Comparison of ENCODE assay signal across 10 cellular contexts in the genomic region with DNA sequence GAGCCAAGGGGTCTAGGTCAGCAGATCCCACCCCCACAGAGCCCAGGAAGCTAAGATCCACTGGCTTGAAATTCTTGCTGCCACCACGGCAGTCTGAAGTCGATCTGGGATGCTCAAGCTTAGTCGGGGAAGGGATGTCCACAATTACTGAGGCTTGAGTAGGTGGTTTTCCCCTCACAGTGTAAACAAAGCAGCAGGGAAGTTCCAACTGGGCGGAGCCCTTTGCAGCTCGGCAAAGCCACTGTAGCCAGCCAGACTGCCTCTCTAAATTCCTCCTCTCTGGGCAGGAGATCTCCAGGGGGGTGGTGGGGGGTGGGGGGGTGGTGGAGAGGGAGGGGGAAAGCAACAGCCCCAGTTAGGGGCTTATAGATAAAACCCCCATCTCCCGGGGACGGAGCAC.
DNase-seq lines count a peak whose midpoint lies in the region; ATAC-seq lines count a peak whose summit lies in the region.
"Had no signal": no experiment of that assay in that cellular context is flagged by ENCODE, and none has a peak within 500 bp of the region (broad histone marks: within the 10 kb centered on the region; RNA-seq: fewer than 3 reads in every experiment).

No MANE protein-coding gene starts in this region.

- no peak overlapping the region for H3K4me3 Mint-ChIP-seq in stimulated activated naive CD8-positive, alpha-beta T cell treated with anti-CD3 and anti-CD28 coated beads, Interleukin-15, amount 100 ng/mL, for 72 hours
- H3K4me3 Mint-ChIP-seq: dendritic cell treated with granulocyte-macrophage colony-stimulating factor and Interleukin-4, amounts not matched to agents 40 ng/mL and 50 ng/mL, for 4 days had no signal

- ATAC-seq in GM18502 (IDR thresholded peaks at IDR 0.05; ENCODE audit: poor library complexity, unreplicated experiment) (peak; percentile 99), GM21717 (IDR thresholded peaks at IDR 0.05; ENCODE audit: unreplicated experiment) (peak; percentile 96), HG03520 (IDR thresholded peaks at IDR 0.05; ENCODE audit: unreplicated experiment) (peak; percentile 92)
- ATAC-seq in stimulated activated naive CD8-positive, alpha-beta T cell treated with anti-CD3 and anti-CD28 coated beads, Interleukin-15, amount 100 ng/mL, for 72 hours = no peak

- no peaks in the 10 kb centered on the region for H3K27me3 Mint-ChIP-seq in stimulated activated naive CD8-positive, alpha-beta T cell treated with anti-CD3 and anti-CD28 coated beads, Interleukin-15, amount 100 ng/mL, for 72 hours
- H3K27me3 Mint-ChIP-seq: dendritic cell treated with granulocyte-macrophage colony-stimulating factor and Interleukin-4, amounts not matched to agents 40 ng/mL and 50 ng/mL, for 4 days had no signal

- no peak overlapping the region for H3K27ac Mint-ChIP-seq in stimulated activated naive CD8-positive, alpha-beta T cell treated with anti-CD3 and anti-CD28 coated beads, Interleukin-15, amount 100 ng/mL, for 72 hours
- H3K27ac Mint-ChIP-seq: dendritic cell treated with granulocyte-macrophage colony-stimulating factor and Interleukin-4, amounts not matched to agents 40 ng/mL and 50 ng/mL, for 4 days had no signal

- H3K9me3 Mint-ChIP-seq in stimulated activated naive CD8-positive, alpha-beta T cell treated with anti-CD3 and anti-CD28 coated beads, Interleukin-15, amount 100 ng/mL, for 72 hours = peaks cover 32 to 50% of the 10 kb centered on the region in 2 donors

- DNase-seq in iPS-NIHi11 (ENCODE audit: low spot score) = peak; percentile 13
- no peak for DNase-seq in stimulated activated naive CD8-positive, alpha-beta T cell treated with anti-CD3 and anti-CD28 coated beads, Interleukin-15, amount 100 ng/mL, for 72 hours
- no peak for DNase-seq in NCI-H1436 (lab: John Stamatoyannopoulos, UW)
- DNase-seq in nucleus accumbens (lab: John Stamatoyannopoulos, UW) = no peak
- no peak for DNase-seq in RKO (ENCODE audit: low spot score)
- DNase-seq: COR-L47 had no signal

- no peaks in the 10 kb centered on the region for H3K4me1 Mint-ChIP-seq in stimulated activated naive CD8-positive, alpha-beta T cell treated with anti-CD3 and anti-CD28 coated beads, Interleukin-15, amount 100 ng/mL, for 72 hours
